ENCODE assay signal across 8 cellular contexts in the genomic region with DNA sequence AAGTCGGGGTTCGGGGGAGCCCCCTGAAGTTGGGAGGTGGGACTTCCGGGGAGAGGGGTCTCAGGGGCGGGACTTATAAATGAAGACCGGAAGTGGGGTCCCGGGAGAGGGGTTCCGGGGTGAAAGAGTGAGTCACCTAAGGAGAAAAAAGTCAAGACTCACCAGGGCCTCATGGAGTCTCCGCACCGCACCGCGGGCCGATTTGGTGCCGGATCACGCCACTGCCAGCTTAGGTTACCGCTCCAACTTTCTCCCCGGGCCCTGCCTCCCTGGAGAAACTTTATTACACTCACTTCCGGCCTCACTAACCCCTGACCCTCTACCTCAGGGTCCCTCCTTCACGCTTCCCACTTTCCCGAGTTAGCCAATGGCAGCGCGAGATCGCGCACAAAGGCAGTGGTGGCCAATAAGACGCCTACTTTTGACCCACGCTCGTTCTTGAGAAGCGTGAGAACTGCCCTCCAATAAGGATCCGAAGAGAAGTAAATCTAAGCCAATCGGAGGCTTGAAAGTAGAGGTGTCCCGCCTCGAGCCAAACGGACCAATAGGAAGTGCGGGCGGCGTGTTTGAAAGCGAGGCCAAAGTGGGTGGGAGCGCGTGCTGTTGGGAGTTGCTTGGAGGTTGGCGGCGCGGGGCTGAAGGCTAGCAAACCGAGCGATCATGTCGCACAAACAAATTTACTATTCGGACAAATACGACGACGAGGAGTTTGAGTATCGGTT. TPM values are rescaled to one million over a fixed set of nuclear protein-coding genes. Genes with fewer than 3 reads are reported as not detected.
DNase-seq lines count a peak whose midpoint lies in the region; ATAC-seq and TF ChIP-seq lines count a peak whose summit lies in the region.

A gene (plus strand): TSS at position 596 of the 722 bp plus-strand sequence. CDS start 65 bp downstream, at position 661.

- TF ChIP-seq POLR2A in NB4 (IDR thresholded peaks at IDR 0.05; ENCODE audit: extremely low read depth, insufficient read length): no peak

- H3K27ac ChIP-seq in temporal lobe (ENCODE audit: low read depth, low read length): peak within 1 kb of the TSS; percentile 95

- H3K4me3 ChIP-seq in GM08714 (ENCODE audit: low read length) (peak within 1 kb of the TSS; percentile 96), NB4 (ENCODE audit: low read depth, low read length) (peak within 1 kb of the TSS; percentile 95)

- DNase-seq in NB4 (ENCODE audit: low read depth) (peak; percentile 99), SK-N-DZ (ENCODE audit: low spot score) (peak; percentile 100), glomerular endothelial cell (ENCODE audit: extremely low read depth, low read depth, low spot score) (peak; percentile 99), occipital lobe (lab: John Stamatoyannopoulos, UW) (peak; percentile 98)
- DNase-seq in activated naive CD4-positive, alpha-beta T cell treated with anti-CD3 and anti-CD28 coated beads, Interleukin-2, amount 50 U/mL, for 16 hours: peak; percentile 95

- ATAC-seq in HG02571 (IDR thresholded peaks at IDR 0.05; ENCODE audit: unreplicated experiment): peak; percentile 70

- TF ChIP-seq CTCF in NB4 (IDR thresholded peaks at IDR 0.05; ENCODE audit: low read depth, low read length): no peak

RNA-seq across cellular contexts. Expression of the gene that starts here (rescaled TPM):
- 523 and 644 TPM in 2 replicates for polyA plus RNA-seq in SK-N-DZ (2014; cell fraction: cytosol; rRNA removed)
- 311 and 412 TPM in 2 replicates for polyA plus RNA-seq in SK-N-DZ (2014; cell fraction: nucleus; rRNA removed)
- 37.8 and 57.8 TPM in 2 replicates for total RNA-seq in glomerular endothelial cell
- total RNA-seq in occipital lobe: 12.2 TPM
- 11.8 TPM for total RNA-seq in temporal lobe

Comparison
In these comparisons a context has a peak if more than half of its experiments do, and no peak if none do; other contexts are left out.
1. Peak in every context shown above with its lines: DNase-seq, ATAC-seq, H3K4me3 ChIP-seq and H3K27ac ChIP-seq.